1 cellular context compared by ENCODE assay signal in the genomic region with DNA sequence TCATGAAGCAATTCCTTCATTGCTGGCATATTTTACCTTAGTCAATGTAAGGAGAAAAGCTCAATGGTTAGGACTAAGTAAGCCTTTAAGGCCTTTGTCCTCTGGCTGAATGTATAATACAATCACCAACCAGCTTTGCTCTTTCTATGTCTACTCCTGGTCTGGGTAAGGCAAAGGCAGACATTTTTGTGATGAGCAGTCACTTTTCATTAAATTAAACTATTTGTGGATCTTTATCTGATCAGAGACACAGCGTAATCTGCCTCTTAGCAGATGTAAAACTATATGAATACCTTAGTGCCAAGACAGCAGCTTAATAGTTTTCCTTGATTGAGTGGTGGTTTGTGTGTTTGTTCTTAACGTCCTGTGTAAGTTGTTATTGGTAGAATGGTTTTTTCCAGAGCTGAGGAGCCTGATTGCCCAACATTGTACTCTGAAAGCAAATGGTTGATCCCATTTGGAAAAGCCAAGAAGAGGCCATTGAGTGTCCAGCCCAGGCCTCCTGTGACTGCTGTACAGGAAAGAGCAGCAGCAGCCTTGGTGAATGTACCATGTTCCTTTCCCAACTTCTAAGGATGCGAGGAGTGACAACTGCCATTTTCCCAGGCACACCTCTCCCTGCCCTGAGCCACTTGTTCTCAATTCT.
TF ChIP-seq lines count a peak whose summit lies in the region.

No MANE protein-coding gene starts in this region.

TF ChIP-seq in K562, 482 proteins besides CTCF, POLR2A, EP300 and RAD21:
- TF ChIP-seq, protein P1, sequence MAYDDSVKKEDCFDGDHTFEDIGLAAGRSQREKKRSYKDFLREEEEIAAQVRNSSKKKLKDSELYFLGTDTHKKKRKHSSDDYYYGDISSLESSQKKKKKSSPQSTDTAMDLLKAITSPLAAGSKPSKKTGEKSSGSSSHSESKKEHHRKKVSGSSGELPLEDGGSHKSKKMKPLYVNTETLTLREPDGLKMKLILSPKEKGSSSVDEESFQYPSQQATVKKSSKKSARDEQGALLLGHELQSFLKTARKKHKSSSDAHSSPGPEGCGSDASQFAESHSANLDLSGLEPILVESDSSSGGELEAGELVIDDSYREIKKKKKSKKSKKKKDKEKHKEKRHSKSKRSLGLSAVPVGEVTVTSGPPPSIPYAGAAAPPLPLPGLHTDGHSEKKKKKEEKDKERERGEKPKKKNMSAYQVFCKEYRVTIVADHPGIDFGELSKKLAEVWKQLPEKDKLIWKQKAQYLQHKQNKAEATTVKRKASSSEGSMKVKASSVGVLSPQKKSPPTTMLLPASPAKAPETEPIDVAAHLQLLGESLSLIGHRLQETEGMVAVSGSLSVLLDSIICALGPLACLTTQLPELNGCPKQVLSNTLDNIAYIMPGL (CRISPR knock-in tag; IDR thresholded peaks at IDR 0.05) = no peak
- TF ChIP-seq ZNF133 (CRISPR knock-in tag; IDR thresholded peaks at IDR 0.05) (no peak), HIVEP1 (CRISPR knock-in tag; IDR thresholded peaks at IDR 0.05) (no peak), CBFA2T2 (conservative IDR thresholded peaks at IDR 0.05) (no peak), ZNF165 (CRISPR knock-in tag; IDR thresholded peaks at IDR 0.05; ENCODE audit: borderline replicate concordance) (no peak), ZBTB1 (CRISPR knock-in tag; IDR thresholded peaks at IDR 0.05; ENCODE audit: borderline replicate concordance, low read depth) (no peak), PHF8 (IDR thresholded peaks at IDR 0.05; ENCODE audit: borderline replicate concordance, low read length) (no peak), GATAD2B (IDR thresholded peaks at IDR 0.05; ENCODE audit: borderline replicate concordance) (no peak), ELF1 (tag; IDR thresholded peaks at IDR 0.05) (no peak), POU5F1 (IDR thresholded peaks at IDR 0.05; ENCODE audit: borderline replicate concordance, low read depth, low read length, partially characterized antibody) (no peak), NR2F6 (CRISPR knock-in tag; IDR thresholded peaks at IDR 0.05) (no peak), TCF7 (IDR thresholded peaks at IDR 0.05; ENCODE audit: borderline replicate concordance) (no peak), SIRT6 (IDR thresholded peaks at IDR 0.05; ENCODE audit: low read depth, low read length) (no peak), RCOR1 (IDR thresholded peaks at IDR 0.05; ENCODE audit: borderline replicate concordance in 1 of 2, low read depth in 2 of 2, low read length in 2 of 2) (no peak)
- TF ChIP-seq, protein P2, sequence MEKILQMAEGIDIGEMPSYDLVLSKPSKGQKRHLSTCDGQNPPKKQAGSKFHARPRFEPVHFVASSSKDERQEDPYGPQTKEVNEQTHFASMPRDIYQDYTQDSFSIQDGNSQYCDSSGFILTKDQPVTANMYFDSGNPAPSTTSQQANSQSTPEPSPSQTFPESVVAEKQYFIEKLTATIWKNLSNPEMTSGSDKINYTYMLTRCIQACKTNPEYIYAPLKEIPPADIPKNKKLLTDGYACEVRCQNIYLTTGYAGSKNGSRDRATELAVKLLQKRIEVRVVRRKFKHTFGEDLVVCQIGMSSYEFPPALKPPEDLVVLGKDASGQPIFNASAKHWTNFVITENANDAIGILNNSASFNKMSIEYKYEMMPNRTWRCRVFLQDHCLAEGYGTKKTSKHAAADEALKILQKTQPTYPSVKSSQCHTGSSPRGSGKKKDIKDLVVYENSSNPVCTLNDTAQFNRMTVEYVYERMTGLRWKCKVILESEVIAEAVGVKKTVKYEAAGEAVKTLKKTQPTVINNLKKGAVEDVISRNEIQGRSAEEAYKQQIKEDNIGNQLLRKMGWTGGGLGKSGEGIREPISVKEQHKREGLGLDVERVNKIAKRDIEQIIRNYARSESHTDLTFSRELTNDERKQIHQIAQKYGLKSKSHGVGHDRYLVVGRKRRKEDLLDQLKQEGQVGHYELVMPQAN (IDR thresholded peaks at IDR 0.05; ENCODE audit: borderline replicate concordance) = no peak
- TF ChIP-seq, protein P3, sequence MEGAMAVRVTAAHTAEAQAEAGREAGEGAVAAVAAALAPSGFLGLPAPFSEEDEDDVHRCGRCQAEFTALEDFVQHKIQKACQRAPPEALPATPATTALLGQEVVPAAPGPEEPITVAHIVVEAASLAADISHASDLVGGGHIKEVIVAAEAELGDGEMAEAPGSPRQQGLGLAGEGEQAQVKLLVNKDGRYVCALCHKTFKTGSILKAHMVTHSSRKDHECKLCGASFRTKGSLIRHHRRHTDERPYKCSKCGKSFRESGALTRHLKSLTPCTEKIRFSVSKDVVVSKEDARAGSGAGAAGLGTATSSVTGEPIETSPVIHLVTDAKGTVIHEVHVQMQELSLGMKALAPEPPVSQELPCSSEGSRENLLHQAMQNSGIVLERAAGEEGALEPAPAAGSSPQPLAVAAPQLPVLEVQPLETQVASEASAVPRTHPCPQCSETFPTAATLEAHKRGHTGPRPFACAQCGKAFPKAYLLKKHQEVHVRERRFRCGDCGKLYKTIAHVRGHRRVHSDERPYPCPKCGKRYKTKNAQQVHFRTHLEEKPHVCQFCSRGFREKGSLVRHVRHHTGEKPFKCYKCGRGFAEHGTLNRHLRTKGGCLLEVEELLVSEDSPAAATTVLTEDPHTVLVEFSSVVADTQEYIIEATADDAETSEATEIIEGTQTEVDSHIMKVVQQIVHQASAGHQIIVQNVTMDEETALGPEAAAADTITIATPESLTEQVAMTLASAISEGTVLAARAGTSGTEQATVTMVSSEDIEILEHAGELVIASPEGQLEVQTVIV (CRISPR knock-in tag; IDR thresholded peaks at IDR 0.05; ENCODE audit: borderline replicate concordance) = no peak
- TF ChIP-seq, protein P4, sequence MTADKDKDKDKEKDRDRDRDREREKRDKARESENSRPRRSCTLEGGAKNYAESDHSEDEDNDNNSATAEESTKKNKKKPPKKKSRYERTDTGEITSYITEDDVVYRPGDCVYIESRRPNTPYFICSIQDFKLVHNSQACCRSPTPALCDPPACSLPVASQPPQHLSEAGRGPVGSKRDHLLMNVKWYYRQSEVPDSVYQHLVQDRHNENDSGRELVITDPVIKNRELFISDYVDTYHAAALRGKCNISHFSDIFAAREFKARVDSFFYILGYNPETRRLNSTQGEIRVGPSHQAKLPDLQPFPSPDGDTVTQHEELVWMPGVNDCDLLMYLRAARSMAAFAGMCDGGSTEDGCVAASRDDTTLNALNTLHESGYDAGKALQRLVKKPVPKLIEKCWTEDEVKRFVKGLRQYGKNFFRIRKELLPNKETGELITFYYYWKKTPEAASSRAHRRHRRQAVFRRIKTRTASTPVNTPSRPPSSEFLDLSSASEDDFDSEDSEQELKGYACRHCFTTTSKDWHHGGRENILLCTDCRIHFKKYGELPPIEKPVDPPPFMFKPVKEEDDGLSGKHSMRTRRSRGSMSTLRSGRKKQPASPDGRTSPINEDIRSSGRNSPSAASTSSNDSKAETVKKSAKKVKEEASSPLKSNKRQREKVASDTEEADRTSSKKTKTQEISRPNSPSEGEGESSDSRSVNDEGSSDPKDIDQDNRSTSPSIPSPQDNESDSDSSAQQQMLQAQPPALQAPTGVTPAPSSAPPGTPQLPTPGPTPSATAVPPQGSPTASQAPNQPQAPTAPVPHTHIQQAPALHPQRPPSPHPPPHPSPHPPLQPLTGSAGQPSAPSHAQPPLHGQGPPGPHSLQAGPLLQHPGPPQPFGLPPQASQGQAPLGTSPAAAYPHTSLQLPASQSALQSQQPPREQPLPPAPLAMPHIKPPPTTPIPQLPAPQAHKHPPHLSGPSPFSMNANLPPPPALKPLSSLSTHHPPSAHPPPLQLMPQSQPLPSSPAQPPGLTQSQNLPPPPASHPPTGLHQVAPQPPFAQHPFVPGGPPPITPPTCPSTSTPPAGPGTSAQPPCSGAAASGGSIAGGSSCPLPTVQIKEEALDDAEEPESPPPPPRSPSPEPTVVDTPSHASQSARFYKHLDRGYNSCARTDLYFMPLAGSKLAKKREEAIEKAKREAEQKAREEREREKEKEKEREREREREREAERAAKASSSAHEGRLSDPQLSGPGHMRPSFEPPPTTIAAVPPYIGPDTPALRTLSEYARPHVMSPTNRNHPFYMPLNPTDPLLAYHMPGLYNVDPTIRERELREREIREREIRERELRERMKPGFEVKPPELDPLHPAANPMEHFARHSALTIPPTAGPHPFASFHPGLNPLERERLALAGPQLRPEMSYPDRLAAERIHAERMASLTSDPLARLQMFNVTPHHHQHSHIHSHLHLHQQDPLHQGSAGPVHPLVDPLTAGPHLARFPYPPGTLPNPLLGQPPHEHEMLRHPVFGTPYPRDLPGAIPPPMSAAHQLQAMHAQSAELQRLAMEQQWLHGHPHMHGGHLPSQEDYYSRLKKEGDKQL (CRISPR knock-in tag; IDR thresholded peaks at IDR 0.05; ENCODE audit: borderline replicate concordance) = no peak
- TF ChIP-seq, protein P5, sequence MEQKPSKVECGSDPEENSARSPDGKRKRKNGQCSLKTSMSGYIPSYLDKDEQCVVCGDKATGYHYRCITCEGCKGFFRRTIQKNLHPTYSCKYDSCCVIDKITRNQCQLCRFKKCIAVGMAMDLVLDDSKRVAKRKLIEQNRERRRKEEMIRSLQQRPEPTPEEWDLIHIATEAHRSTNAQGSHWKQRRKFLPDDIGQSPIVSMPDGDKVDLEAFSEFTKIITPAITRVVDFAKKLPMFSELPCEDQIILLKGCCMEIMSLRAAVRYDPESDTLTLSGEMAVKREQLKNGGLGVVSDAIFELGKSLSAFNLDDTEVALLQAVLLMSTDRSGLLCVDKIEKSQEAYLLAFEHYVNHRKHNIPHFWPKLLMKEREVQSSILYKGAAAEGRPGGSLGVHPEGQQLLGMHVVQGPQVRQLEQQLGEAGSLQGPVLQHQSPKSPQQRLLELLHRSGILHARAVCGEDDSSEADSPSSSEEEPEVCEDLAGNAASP (IDR thresholded peaks at IDR 0.05) = no peak
- TF ChIP-seq, protein P6, sequence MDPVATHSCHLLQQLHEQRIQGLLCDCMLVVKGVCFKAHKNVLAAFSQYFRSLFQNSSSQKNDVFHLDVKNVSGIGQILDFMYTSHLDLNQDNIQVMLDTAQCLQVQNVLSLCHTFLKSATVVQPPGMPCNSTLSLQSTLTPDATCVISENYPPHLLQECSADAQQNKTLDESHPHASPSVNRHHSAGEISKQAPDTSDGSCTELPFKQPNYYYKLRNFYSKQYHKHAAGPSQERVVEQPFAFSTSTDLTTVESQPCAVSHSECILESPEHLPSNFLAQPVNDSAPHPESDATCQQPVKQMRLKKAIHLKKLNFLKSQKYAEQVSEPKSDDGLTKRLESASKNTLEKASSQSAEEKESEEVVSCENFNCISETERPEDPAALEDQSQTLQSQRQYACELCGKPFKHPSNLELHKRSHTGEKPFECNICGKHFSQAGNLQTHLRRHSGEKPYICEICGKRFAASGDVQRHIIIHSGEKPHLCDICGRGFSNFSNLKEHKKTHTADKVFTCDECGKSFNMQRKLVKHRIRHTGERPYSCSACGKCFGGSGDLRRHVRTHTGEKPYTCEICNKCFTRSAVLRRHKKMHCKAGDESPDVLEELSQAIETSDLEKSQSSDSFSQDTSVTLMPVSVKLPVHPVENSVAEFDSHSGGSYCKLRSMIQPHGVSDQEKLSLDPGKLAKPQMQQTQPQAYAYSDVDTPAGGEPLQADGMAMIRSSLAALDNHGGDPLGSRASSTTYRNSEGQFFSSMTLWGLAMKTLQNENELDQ (CRISPR knock-in tag; IDR thresholded peaks at IDR 0.05; ENCODE audit: borderline replicate concordance) = no peak
